ENCODE assay signal across 8 cellular contexts in genomic region chr9:84315278-84315877, GRCh38. TPM values are rescaled to one million over a fixed set of nuclear protein-coding genes. Genes with fewer than 3 reads are reported as not detected.
DNase-seq lines count a peak whose midpoint lies in the region; ATAC-seq and TF ChIP-seq lines count a peak whose summit lies in the region.

No MANE protein-coding gene starts in this region.

- intact Hi-C loops in psoas muscle (cut with DNase I) = loop anchor here (2.0 to 5.0 kb wide), 2 partner anchors 378 to 379 kb away; no protein-coding TSS in a partner anchor

- no peaks in the 10 kb centered on the region for H3K4me1 ChIP-seq in RWPE2 (ENCODE audit: insufficient read depth, poor library complexity, severe bottlenecking)
- no peaks in the 10 kb centered on the region for H3K4me1 ChIP-seq in psoas muscle

- H3K27me3 ChIP-seq in RWPE2 (ENCODE audit: insufficient read depth, poor library complexity, severe bottlenecking) (no peaks in the 10 kb centered on the region), psoas muscle (ENCODE audit: insufficient read depth in 3 of 3, low read length in 2 of 3) (peaks cover 0 to 2% (median 0%) of the 10 kb centered on the region in 3 donors)

- DNase-seq in SIG-M5 treated with dmso at 0.1 percent for 504 hours (lab: John Stamatoyannopoulos, UW; ENCODE audit: unreplicated experiment) (peak; percentile 44), SIG-M5 (lab: John Stamatoyannopoulos, UW) (no peak), HuH-7.5 (ENCODE audit: low spot score) (peak; percentile 27), RWPE2 (ENCODE audit: low spot score) (no peak), glutamatergic neuron (peak; percentile 68), psoas muscle (peak in 1 of 2 donors; percentile 37)
- DNase-seq in activated naive CD4-positive, alpha-beta T cell treated with anti-CD3 and anti-CD28 coated beads, Interleukin-2, amount 10 ng/mL, durations not matched to agents 7 days and 5 days = peak; percentile 68

- peak; percentile 85 for TF ChIP-seq CTCF in RWPE2 (IDR thresholded peaks at IDR 0.05; ENCODE audit: poor library complexity, severe bottlenecking)
- TF ChIP-seq CTCF in glutamatergic neuron (IDR thresholded peaks at IDR 0.05; ENCODE audit: partially characterized antibody, unreplicated experiment) = peak; percentile 85
- peak; percentile 82 for TF ChIP-seq CTCF in psoas muscle (IDR thresholded peaks at IDR 0.05)

- 8 to 11% (median 10%) methylated on average over 8 of the region's 8 CpGs for WGBS in psoas muscle, 3 donors

- no peaks in the 10 kb centered on the region for H3K36me3 Mint-ChIP-seq in activated naive CD4-positive, alpha-beta T cell treated with anti-CD3 and anti-CD28 coated beads, Interleukin-2, amount 10 ng/mL, durations not matched to agents 7 days and 5 days
- H3K36me3 Mint-ChIP-seq in glutamatergic neuron (ENCODE audit: unreplicated experiment) = no peaks in the 10 kb centered on the region

- H3K4me3 Mint-ChIP-seq in activated naive CD4-positive, alpha-beta T cell treated with anti-CD3 and anti-CD28 coated beads, Interleukin-2, amount 10 ng/mL, durations not matched to agents 7 days and 5 days = no peak overlapping the region
- H3K4me3 Mint-ChIP-seq in glutamatergic neuron (ENCODE audit: unreplicated experiment) = no peak overlapping the region

- H3K27ac ChIP-seq in RWPE2 (ENCODE audit: poor library complexity, severe bottlenecking) (no peak overlapping the region), psoas muscle (no peak overlapping the region)

- no peak overlapping the region for H3K4me3 ChIP-seq in RWPE2 (ENCODE audit: severe bottlenecking)
- no peak overlapping the region for H3K4me3 ChIP-seq in psoas muscle

- ATAC-seq in RWPE2 (ENCODE audit: low read depth) (peak; percentile 52; the same call in 2 of the 3 replicates), psoas muscle (peak in 2 of 4 donors; percentile 36 to 67), GM21737 (IDR thresholded peaks at IDR 0.05; ENCODE audit: unreplicated experiment) (no peak)

- CTCF ChIA-PET in activated naive CD4-positive, alpha-beta T cell treated with anti-CD3 and anti-CD28 coated beads, Interleukin-2, amount 10 ng/mL, durations not matched to agents 7 days and 5 days (lab: Charles Lee) = interaction anchor here (0.6 to 5.5 kb wide), 17 partner anchors 10 to 534 kb away, joined by 3 to 45 read pairs (median 4); partner anchors contain the start of gene KIF27

- no peaks in the 10 kb centered on the region for H3K27me3 Mint-ChIP-seq in activated naive CD4-positive, alpha-beta T cell treated with anti-CD3 and anti-CD28 coated beads, Interleukin-2, amount 10 ng/mL, durations not matched to agents 7 days and 5 days
- H3K27me3 Mint-ChIP-seq in glutamatergic neuron (ENCODE audit: unreplicated experiment) = no peaks in the 10 kb centered on the region

- no peak overlapping the region for H3K27ac Mint-ChIP-seq in activated naive CD4-positive, alpha-beta T cell treated with anti-CD3 and anti-CD28 coated beads, Interleukin-2, amount 10 ng/mL, durations not matched to agents 7 days and 5 days
- H3K27ac Mint-ChIP-seq in glutamatergic neuron (ENCODE audit: unreplicated experiment) = no peak overlapping the region

- H3K9me3 ChIP-seq in RWPE2 (ENCODE audit: severe bottlenecking) (no peaks in the 10 kb centered on the region), psoas muscle (no peaks in the 10 kb centered on the region)

- H3K36me3 ChIP-seq in RWPE2 (ENCODE audit: low read depth) = no peaks in the 10 kb centered on the region
- H3K36me3 ChIP-seq in psoas muscle (ENCODE audit: insufficient read depth in 1 of 2, low read depth in 1 of 2) = no peaks in the 10 kb centered on the region

- H3K4me1 Mint-ChIP-seq in activated naive CD4-positive, alpha-beta T cell treated with anti-CD3 and anti-CD28 coated beads, Interleukin-2, amount 10 ng/mL, durations not matched to agents 7 days and 5 days = peaks cover 4% of the 10 kb centered on the region
- H3K4me1 Mint-ChIP-seq in glutamatergic neuron (ENCODE audit: low read depth, unreplicated experiment) = no peaks in the 10 kb centered on the region

- no peaks in the 10 kb centered on the region for H3K9me3 Mint-ChIP-seq in activated naive CD4-positive, alpha-beta T cell treated with anti-CD3 and anti-CD28 coated beads, Interleukin-2, amount 10 ng/mL, durations not matched to agents 7 days and 5 days
- peaks cover 1% of the 10 kb centered on the region for H3K9me3 Mint-ChIP-seq in glutamatergic neuron (ENCODE audit: unreplicated experiment)

RNA-seq across cellular contexts. Expression of gene SLC28A3, which starts 25.2 kb away (rescaled TPM):
- total RNA-seq in glutamatergic neuron (ENCODE audit: unreplicated experiment) (not detected), psoas muscle (not detected)
- not detected for polyA plus RNA-seq in psoas muscle

Comparison
In these comparisons a context has a peak if more than half of its experiments do, and no peak if none do; other contexts are left out.
1. DNase-seq: peak in SIG-M5 treated with dmso at 0.1 percent for 504 hours (single experiment), HuH-7.5 (single experiment), activated naive CD4-positive, alpha-beta T cell treated with anti-CD3 and anti-CD28 coated beads, Interleukin-2, amount 10 ng/mL, durations not matched to agents 7 days and 5 days (single experiment) and glutamatergic neuron (single experiment); none in SIG-M5 (single experiment) and RWPE2 (single experiment).
2. Peak in every context shown above with its lines, with median percentiles within 50 percentile points of each other: CTCF ChIP-seq.